Comparison of ENCODE assay signal across 15 cellular contexts in genomic region chr9:87554976-87555375, GRCh38. TPM values are rescaled to one million over a fixed set of nuclear protein-coding genes. Genes with fewer than 3 reads are reported as not detected.
DNase-seq lines count a peak whose midpoint lies in the region; TF ChIP-seq lines count a peak whose summit lies in the region.
"Had no signal": no experiment of that assay in that cellular context is flagged by ENCODE, and none has a peak within 500 bp of the region (broad histone marks: within the 10 kb centered on the region; RNA-seq: fewer than 3 reads in every experiment).

No MANE protein-coding gene starts in this region.

- H3K9me3 ChIP-seq in right atrium auricular region (no peaks in the 10 kb centered on the region), skeletal muscle tissue (ENCODE audit: control insufficient read depth in 3 of 3, low read length in 3 of 3) (no peaks in the 10 kb centered on the region), suprapubic skin (no peaks in the 10 kb centered on the region)
- H3K9me3 ChIP-seq in CD8-positive, alpha-beta memory T cell (ENCODE audit: low read length) = no peaks in the 10 kb centered on the region

- H3K4me3 Mint-ChIP-seq in CD8-positive, alpha-beta memory T cell = no peak overlapping the region
- H3K4me3 Mint-ChIP-seq: activated CD4-positive, alpha-beta T cell treated with anti-CD3 and anti-CD28 coated beads for 36 hours; activated naive CD4-positive, alpha-beta T cell treated with anti-CD3 and anti-CD28 coated beads for 36 hours had no signal

- H3K27me3 Mint-ChIP-seq in CD8-positive, alpha-beta memory T cell = no peaks in the 10 kb centered on the region

- DNase-seq in HL-60 (ENCODE audit: low read depth in 1 of 2, low spot score in 1 of 2) (peak; percentile 32 to 56), SKM-1 treated with dmso at 0.1 percent for 144 hours (lab: John Stamatoyannopoulos, UW; ENCODE audit: unreplicated experiment) (peak; percentile 76), right atrium auricular region (ENCODE audit: low spot score) (no peak), NCI-H526 treated with DMSO at 0.1 percent for 48 hours (lab: John Stamatoyannopoulos, UW) (no peak), kidney glomerular epithelial cell (lab: John Stamatoyannopoulos, UW) (no peak), suprapubic skin (ENCODE audit: low spot score in 2 of 2) (no peak)
- no peak for DNase-seq in CD8-positive, alpha-beta memory T cell
- DNase-seq: activated CD4-positive, alpha-beta T cell treated with anti-CD3 and anti-CD28 coated beads for 36 hours; activated CD8-positive, alpha-beta memory T cell treated with anti-CD3 and anti-CD28 coated beads, Interleukin-2, amount 50 U/mL, for 4 hours; activated naive CD4-positive, alpha-beta T cell treated with anti-CD3 and anti-CD28 coated beads for 36 hours; cortex of kidney; NCI-H187; NCI-H510A; T-helper 2 cell had no signal

- H3K4me1 Mint-ChIP-seq in CD8-positive, alpha-beta memory T cell = no peaks in the 10 kb centered on the region

- H3K27me3 ChIP-seq in HL-60 (ENCODE audit: insufficient read depth, poor library complexity, severe bottlenecking) = no peaks in the 10 kb centered on the region
- no peaks in the 10 kb centered on the region for H3K27me3 ChIP-seq in right atrium auricular region
- no peaks in the 10 kb centered on the region for H3K27me3 ChIP-seq in skeletal muscle tissue (ENCODE audit: control insufficient read depth in 3 of 3, insufficient read depth in 3 of 3, low read length in 3 of 3)
- no peaks in the 10 kb centered on the region for H3K27me3 ChIP-seq in CD8-positive, alpha-beta memory T cell (ENCODE audit: insufficient read depth, low read length, poor library complexity, severe bottlenecking)
- H3K27me3 ChIP-seq in suprapubic skin = no peaks in the 10 kb centered on the region

- H3K27ac ChIP-seq in HL-60 (replicated peaks) = peak overlapping the region; percentile 55
- peak overlapping the region; percentile 8 to 48 for H3K27ac ChIP-seq in right atrium auricular region
- H3K27ac ChIP-seq in skeletal muscle tissue (ENCODE audit: low read depth, low read length) = peak overlapping the region; percentile 49
- no peak overlapping the region for H3K27ac ChIP-seq in CD8-positive, alpha-beta memory T cell (ENCODE audit: low read depth, low read length)
- H3K27ac ChIP-seq in suprapubic skin = no peak overlapping the region

- H3K9me3 Mint-ChIP-seq in CD8-positive, alpha-beta memory T cell = peaks cover 0 to 3% (median 0%) of the 10 kb centered on the region in 5 donors
- H3K9me3 Mint-ChIP-seq: activated naive CD4-positive, alpha-beta T cell treated with anti-CD3 and anti-CD28 coated beads for 36 hours had no signal

- H3K36me3 ChIP-seq in right atrium auricular region (no peaks in the 10 kb centered on the region), skeletal muscle tissue (ENCODE audit: control insufficient read depth in 3 of 3, insufficient read depth in 3 of 3, low read length in 3 of 3) (no peaks in the 10 kb centered on the region), suprapubic skin (no peaks in the 10 kb centered on the region)
- no peaks in the 10 kb centered on the region for H3K36me3 ChIP-seq in CD8-positive, alpha-beta memory T cell (ENCODE audit: insufficient read depth, low read length)

- POLR2A ChIA-PET in CD8-positive, alpha-beta memory T cell (lab: Charles Lee) = no interaction called here

- no peak overlapping the region for H3K9ac ChIP-seq in skeletal muscle tissue (ENCODE audit: low read depth in 1 of 3, low read length in 3 of 3)

- H3K4me1 ChIP-seq in right atrium auricular region (peaks cover 0 to 14% of the 10 kb centered on the region in 2 donors), skeletal muscle tissue (ENCODE audit: control insufficient read depth in 3 of 3, insufficient read depth in 3 of 3, low read length in 3 of 3) (peaks cover 6 to 10% (median 8%) of the 10 kb centered on the region in 3 donors), suprapubic skin (peaks cover 23% of the 10 kb centered on the region)
- H3K4me1 ChIP-seq in CD8-positive, alpha-beta memory T cell (ENCODE audit: insufficient read depth, low read length) = no peaks in the 10 kb centered on the region

- H3K27ac Mint-ChIP-seq in CD8-positive, alpha-beta memory T cell = no peak overlapping the region
- H3K27ac Mint-ChIP-seq: activated CD4-positive, alpha-beta T cell treated with anti-CD3 and anti-CD28 coated beads for 36 hours; activated naive CD4-positive, alpha-beta T cell treated with anti-CD3 and anti-CD28 coated beads for 36 hours had no signal

- no peak for TF ChIP-seq POLR2A in suprapubic skin (IDR thresholded peaks at IDR 0.05)

- 60% methylated on average over 2 of the region's 2 CpGs for WGBS in suprapubic skin

- no peak for TF ChIP-seq CTCF in HL-60 (IDR thresholded peaks at IDR 0.05; ENCODE audit: insufficient read depth, low read length)
- TF ChIP-seq CTCF in right atrium auricular region (IDR thresholded peaks at IDR 0.05) = no peak
- TF ChIP-seq CTCF in suprapubic skin (IDR thresholded peaks at IDR 0.05) = no peak

- H3K4me3 ChIP-seq in HL-60 (replicated peaks; ENCODE audit: insufficient read depth, low read length) (no peak overlapping the region), right atrium auricular region (no peak overlapping the region), skeletal muscle tissue (ENCODE audit: low read length in 3 of 3) (no peak overlapping the region), suprapubic skin (no peak overlapping the region)
- H3K4me3 ChIP-seq in CD8-positive, alpha-beta memory T cell (ENCODE audit: low read length) = no peak overlapping the region

- CTCF ChIA-PET in CD8-positive, alpha-beta memory T cell (lab: Charles Lee) = no interaction called here

- H3K36me3 Mint-ChIP-seq in CD8-positive, alpha-beta memory T cell = no peaks in the 10 kb centered on the region

- TF ChIP-seq EP300 in suprapubic skin (IDR thresholded peaks at IDR 0.05) = no peak

RNA-seq across cellular contexts. Expression of gene DAPK1, which starts 57.3 kb away (rescaled TPM):
- 10 to 100 TPM; 10.1 to 23.0 TPM for total RNA-seq in right atrium auricular region
- 18.8 TPM for total RNA-seq in skeletal muscle tissue
- 1 to 10 TPM; 3.7 to 4.3 TPM for total RNA-seq in CD8-positive, alpha-beta memory T cell
- not detected for polyA plus RNA-seq in CD8-positive, alpha-beta memory T cell
- 10 to 100 TPM in 2 of 4 donors, 1 to 10 TPM in 2; 5.4 to 13.4 (median 9.8) TPM for total RNA-seq in suprapubic skin

Comparison
In these comparisons a context has a peak if more than half of its experiments do, and no peak if none do; other contexts are left out.
1. DNase-seq: peak in HL-60 (2 of 2) and SKM-1 treated with dmso at 0.1 percent for 144 hours (single experiment); none in right atrium auricular region (single experiment), NCI-H526 treated with DMSO at 0.1 percent for 48 hours (single experiment), kidney glomerular epithelial cell (single experiment), CD8-positive, alpha-beta memory T cell (0 of 5) and suprapubic skin (0 of 2).
2. H3K27ac ChIP-seq: peak in HL-60 (single experiment), right atrium auricular region (2 of 2) and skeletal muscle tissue (single experiment); none in CD8-positive, alpha-beta memory T cell (single experiment) and suprapubic skin (single experiment).